Comparison of ENCODE assay signal across 5 cellular contexts in the genomic region with DNA sequence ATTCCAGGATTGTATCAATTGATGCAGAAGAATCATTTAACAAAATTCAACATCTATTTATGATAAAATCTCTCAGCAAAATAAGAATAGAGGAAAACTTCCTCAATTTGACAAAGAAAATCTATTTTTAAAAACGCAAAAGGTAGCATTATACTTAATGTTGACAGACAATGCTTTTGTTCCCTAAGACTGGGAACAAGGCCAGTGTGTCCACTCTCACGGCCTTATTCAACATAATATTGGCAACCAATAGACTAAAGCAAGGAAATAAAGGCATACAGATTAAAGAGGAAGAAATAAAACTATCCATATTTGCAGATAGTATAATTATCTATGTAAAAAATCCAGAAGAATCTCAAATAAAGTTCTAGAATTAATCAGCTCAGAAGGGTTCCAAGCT.
"Had no signal": no experiment of that assay in that cellular context is flagged by ENCODE, and none has a peak within 500 bp of the region (broad histone marks: within the 10 kb centered on the region; RNA-seq: fewer than 3 reads in every experiment).

No MANE protein-coding gene starts in this region.

- ATAC-seq: HepG2, K562 had no signal

- DNase-seq: IMR-90, KBM-7 had no signal

- H3K4me3 ChIP-seq: K562 had no signal

- H3K27ac ChIP-seq: HL-60 had no signal
